8 cellular contexts compared by ENCODE assay signal in genomic region chr14:97458302-97459137, GRCh38.
DNase-seq lines count a peak whose midpoint lies in the region; ATAC-seq and TF ChIP-seq lines count a peak whose summit lies in the region.

No MANE protein-coding gene starts in this region.

- H3K4me3 ChIP-seq in left lung = peak overlapping the region in 1 of 2 donors; percentile 26

- H3K27me3 ChIP-seq in left lung = peaks cover 0 to 39% of the 10 kb centered on the region in 2 donors

- no peak overlapping the region for H3K27ac ChIP-seq in left lung

- H3K36me3 ChIP-seq in left lung = no peaks in the 10 kb centered on the region

- DNase-seq in NK-92 treated with Interleukin-12 subunit alpha and Interleukin-12 subunit beta, amount 100 ng/mL, for 24 hours (lab: John Stamatoyannopoulos, UW) = peak; percentile 70
- DNase-seq in NK-92 (lab: John Stamatoyannopoulos, UW; ENCODE audit: unreplicated experiment) (no peak), left lung (peak in 1 of 2 donors; percentile 79), midbrain (lab: John Stamatoyannopoulos, UW) (no peak)
- DNase-seq in activated naive CD8-positive, alpha-beta T cell treated with anti-CD3 and anti-CD28 coated beads, Interleukin-2, amount 50 U/mL, for 16 hours (ENCODE audit: low read depth, low spot score) = peak; percentile 51
- DNase-seq in stimulated activated CD8-positive, alpha-beta memory T cell treated with anti-CD3 and anti-CD28 coated beads, Interleukin-15, amount 100 ng/mL, for 1 hour (ENCODE audit: low read depth) = peak; percentile 59

- H3K9me3 ChIP-seq in left lung = peaks cover 0 to 10% of the 10 kb centered on the region in 2 donors

- intact Hi-C loops in left lung (cut with DNase I) = no loop called here

- ATAC-seq in left lung = peak; percentile 73
- no peak for ATAC-seq in GM19467 (IDR thresholded peaks at IDR 0.05; ENCODE audit: unreplicated experiment)
- no peak for ATAC-seq in HG02678 (IDR thresholded peaks at IDR 0.05; ENCODE audit: unreplicated experiment)

- H3K4me1 ChIP-seq in left lung = peaks cover 0 to 3% of the 10 kb centered on the region in 2 donors

- no peak for TF ChIP-seq CTCF in left lung (IDR thresholded peaks at IDR 0.05)

Comparison
In these comparisons a context has a peak if more than half of its experiments do, and no peak if none do; other contexts are left out.
1. DNase-seq: peak in NK-92 treated with Interleukin-12 subunit alpha and Interleukin-12 subunit beta, amount 100 ng/mL, for 24 hours (single experiment), activated naive CD8-positive, alpha-beta T cell treated with anti-CD3 and anti-CD28 coated beads, Interleukin-2, amount 50 U/mL, for 16 hours (single experiment) and stimulated activated CD8-positive, alpha-beta memory T cell treated with anti-CD3 and anti-CD28 coated beads, Interleukin-15, amount 100 ng/mL, for 1 hour (single experiment); none in NK-92 (single experiment) and midbrain (single experiment).